Comparison of ENCODE assay signal across 32 cellular contexts in genomic region chr6:145948328-145948727, GRCh38. TPM values are rescaled to one million over a fixed set of nuclear protein-coding genes. Genes with fewer than 3 reads are reported as not detected.
DNase-seq lines count a peak whose midpoint lies in the region; ATAC-seq, FAIRE-seq and TF ChIP-seq lines count a peak whose summit lies in the region.
"Had no signal": no experiment of that assay in that cellular context is flagged by ENCODE, and none has a peak within 500 bp of the region (broad histone marks: within the 10 kb centered on the region; RNA-seq: fewer than 3 reads in every experiment).

No MANE protein-coding gene starts in this region.

- no peak overlapping the region for H3K9ac ChIP-seq in GM23248
- peak overlapping the region; percentile 25 for H3K9ac ChIP-seq in adipocyte (ENCODE audit: low read length)
- H3K9ac ChIP-seq in Karpas-422 (ENCODE audit: low read length), result no peak overlapping the region
- H3K9ac ChIP-seq: neural progenitor cell had no signal

- H3K36me3 ChIP-seq in GM23248 (ENCODE audit: low read depth) (peaks cover 55% of the 10 kb centered on the region), adipocyte (ENCODE audit: control insufficient read depth, insufficient read depth, low read length, severe bottlenecking) (peaks cover 70% of the 10 kb centered on the region), pancreas (peaks cover 0 to 16% (median 6%) of the 10 kb centered on the region in 3 donors), lower lobe of right lung (peaks cover 91% of the 10 kb centered on the region), Karpas-422 (ENCODE audit: insufficient read depth, low read length) (peaks cover 79% of the 10 kb centered on the region)

- H3K4me1 ChIP-seq in GM23248 (ENCODE audit: insufficient read depth), result peaks cover 9% of the 10 kb centered on the region
- H3K4me1 ChIP-seq in adipocyte (ENCODE audit: control insufficient read depth, insufficient read depth, low read length), result peaks cover 34% of the 10 kb centered on the region
- peaks cover 0 to 11% (median 4%) of the 10 kb centered on the region in 3 donors for H3K4me1 ChIP-seq in pancreas
- H3K4me1 ChIP-seq in lower lobe of right lung, result no peaks in the 10 kb centered on the region
- H3K4me1 ChIP-seq in Karpas-422 (ENCODE audit: low read length), result no peaks in the 10 kb centered on the region
- H3K4me1 ChIP-seq: neural progenitor cell, psoas muscle, thyroid gland had no signal

- H3K79me2 ChIP-seq in GM23248 (ENCODE audit: insufficient read depth), result peaks cover 17% of the 10 kb centered on the region
- H3K79me2 ChIP-seq in Karpas-422 (ENCODE audit: low read length), result peaks cover 58% of the 10 kb centered on the region

- in situ Hi-C loops in GM23248 (cut with MboI), result loop anchor here (25.0 kb wide), 1 partner anchor 589 kb away; the partner anchor contains the start of gene RAB32

- H3K9me2 ChIP-seq in GM23248 (ENCODE audit: insufficient read depth), result no peaks in the 10 kb centered on the region
- no peaks in the 10 kb centered on the region for H3K9me2 ChIP-seq in Karpas-422 (replicated peaks; ENCODE audit: insufficient read depth, low read length)

- H3K9me3 ChIP-seq in GM23248 (ENCODE audit: low read depth) (no peaks in the 10 kb centered on the region), adipocyte (ENCODE audit: control insufficient read depth, low read length) (no peaks in the 10 kb centered on the region), pancreas (no peaks in the 10 kb centered on the region), lower lobe of right lung (no peaks in the 10 kb centered on the region), Karpas-422 (ENCODE audit: low read length) (no peaks in the 10 kb centered on the region)
- H3K9me3 ChIP-seq: psoas muscle, thyroid gland had no signal

- ATAC-seq in pancreas, result peak in 3 of 4 donors; percentile 73 to 84 (median 80)
- no peak for ATAC-seq in lower lobe of right lung
- ATAC-seq: activated CD4-positive, alpha-beta T cell treated with anti-CD3 and anti-CD28 coated beads for 36 hours; activated T-cell treated with anti-CD3 and anti-CD28 coated beads, Interleukin-2, amount 50 U/mL, for 4 hours; esophagus mucosa; heart left ventricle; left ventricle myocardium superior; psoas muscle; stimulated activated naive B cell treated with anti-CD40 and anti-IgM and Interleukin-4, amounts not matched to agents 10 μg/mL and 1 μg/mL and 100 μg/mL, for 72 hours; T-cell had no signal

- H3K4me2 ChIP-seq in GM23248 (ENCODE audit: unreplicated experiment) (no peak overlapping the region), Karpas-422 (ENCODE audit: low read depth, low read length, poor library complexity, severe bottlenecking) (no peak overlapping the region)
- H3K4me2 ChIP-seq: neural progenitor cell had no signal

- no peak for TF ChIP-seq CTCF in fibroblast of mammary gland (conservative IDR thresholded peaks at IDR 0.05; ENCODE audit: control insufficient read depth, insufficient read depth, low read depth, low read length)
- TF ChIP-seq CTCF in pancreas (IDR thresholded peaks at IDR 0.05), result no peak
- no peak for TF ChIP-seq CTCF in lower lobe of right lung (IDR thresholded peaks at IDR 0.05)

- no peak overlapping the region for H3K4me3 ChIP-seq in GM23248
- H3K4me3 ChIP-seq in adipocyte (ENCODE audit: low read length), result peak overlapping the region; percentile 32
- H3K4me3 ChIP-seq in fibroblast of mammary gland (ENCODE audit: control insufficient read depth, low read depth, low read length), result no peak overlapping the region
- no peak overlapping the region for H3K4me3 ChIP-seq in pancreas
- H3K4me3 ChIP-seq in lower lobe of right lung, result no peak overlapping the region
- no peak overlapping the region for H3K4me3 ChIP-seq in Karpas-422 (ENCODE audit: low read length)
- H3K4me3 ChIP-seq: heart left ventricle, neural progenitor cell, psoas muscle, thyroid gland had no signal

- H3F3A ChIP-seq in GM23248 (ENCODE audit: insufficient read depth), result no peaks in the 10 kb centered on the region

- intact Hi-C loops in pancreas (cut with DNase I), result no loop called here
- intact Hi-C loops in lower lobe of right lung (cut with DNase I), result no loop called here

- H4K20me1 ChIP-seq in GM23248 (ENCODE audit: insufficient read depth), result no peaks in the 10 kb centered on the region
- no peaks in the 10 kb centered on the region for H4K20me1 ChIP-seq in Karpas-422 (ENCODE audit: insufficient read depth, low read depth, low read length)

- no peak overlapping the region for H3K27ac ChIP-seq in GM23248
- H3K27ac ChIP-seq in pancreas, result peak overlapping the region in 2 of 4 donors; percentile 23 to 30
- no peak overlapping the region for H3K27ac ChIP-seq in lower lobe of right lung
- H3K27ac ChIP-seq in Karpas-422 (ENCODE audit: low read length), result no peak overlapping the region
- H3K27ac ChIP-seq: heart left ventricle, neural progenitor cell, psoas muscle, thyroid gland had no signal

- H2AFZ ChIP-seq in GM23248, result no peak overlapping the region
- no peak overlapping the region for H2AFZ ChIP-seq in Karpas-422 (ENCODE audit: low read length)
- H2AFZ ChIP-seq: neural progenitor cell had no signal

- no peaks in the 10 kb centered on the region for H3K27me3 ChIP-seq in GM23248 (replicated peaks; ENCODE audit: insufficient read depth)
- no peaks in the 10 kb centered on the region for H3K27me3 ChIP-seq in adipocyte (replicated peaks; ENCODE audit: control insufficient read depth, insufficient read depth, low read length)
- no peaks in the 10 kb centered on the region for H3K27me3 ChIP-seq in pancreas
- no peaks in the 10 kb centered on the region for H3K27me3 ChIP-seq in lower lobe of right lung (ENCODE audit: low read depth)
- H3K27me3 ChIP-seq in Karpas-422 (ENCODE audit: low read length), result no peaks in the 10 kb centered on the region
- H3K27me3 ChIP-seq: heart left ventricle, neural progenitor cell, thyroid gland had no signal

- DNase-seq in GM23248 (peak; percentile 51), adipocyte (ENCODE audit: low read depth) (peak; percentile 60), fibroblast of mammary gland (ENCODE audit: low read depth) (peak; percentile 47), pancreas (no peak), lower lobe of right lung (no peak), Karpas-422 (no peak), hippocampal formation (lab: John Stamatoyannopoulos, UW) (no peak)
- no peak for DNase-seq in activated naive CD4-positive, alpha-beta T cell treated with Interleukin-2 at 50 U/mL for 16 hours
- DNase-seq: activated CD4-positive, alpha-beta T cell treated with anti-CD3 and anti-CD28 coated beads for 36 hours; activated naive CD4-positive, alpha-beta T cell treated with anti-CD3 and anti-CD28 coated beads, Interleukin-2, amount 10 ng/mL, durations not matched to agents 7 days and 5 days; activated T-cell treated with anti-CD3 and anti-CD28 coated beads, Interleukin-2, amount 50 U/mL, for 4 hours; aorta; CD4-positive, alpha-beta T cell; DMS153; effector CD4-positive, alpha-beta T cell; GF-D8; H9; heart left ventricle; KBM-7; left ventricle myocardium superior; MV-4-11; NCI-H187; NCI-H2227 treated with DMSO at 0.1 percent for 48 hours; NCI-H774; psoas muscle; SHP77; stimulated activated CD4-positive, alpha-beta T cell treated with anti-CD3 and anti-CD28 coated beads, Interleukin-2, amount 100 ng/mL, for 48 hours; stimulated activated naive B cell treated with anti-CD40 and anti-IgM and Interleukin-4, amounts not matched to agents 10 μg/mL and 1 μg/mL and 100 μg/mL, for 72 hours; T-cell; thyroid gland had no signal

- no peak for FAIRE-seq in pancreas (lab: Jason Lieb, UNC)

RNA-seq across cellular contexts. Expression of gene SHPRH, which starts 15.8 kb away (rescaled TPM):
- total RNA-seq in GM23248 (2014; rRNA removed; shearing (Covaris generic)), result 8.7 and 8.8 TPM in 2 replicates
- 7.7 and 7.9 TPM in 2 replicates for polyA plus RNA-seq in GM23248 (2016; fragmentation: Nextera tagmentation; extraction: Ambion mirVana)
- 10 to 100 TPM in 1 of 6 donors, 1 to 10 TPM in 5; 6.3 to 12.0 (median 8.0) TPM for total RNA-seq in pancreas
- polyA plus RNA-seq in pancreas, result 1 to 10 TPM; 2.7 to 3.5 TPM
- 18.8 TPM for total RNA-seq in lower lobe of right lung
- 32.3 and 45.0 TPM in 2 replicates for total RNA-seq in Karpas-422 (2014; rRNA removed; shearing (Covaris generic); ENCODE audit: low replicate concordance)

Comparison
In these comparisons a context has a peak if more than half of its experiments do, and no peak if none do; other contexts are left out.
1. DNase-seq: peak in GM23248 (single experiment), adipocyte (single experiment) and fibroblast of mammary gland (single experiment); none in pancreas (0 of 6), lower lobe of right lung (single experiment), Karpas-422 (single experiment), hippocampal formation (0 of 2) and activated naive CD4-positive, alpha-beta T cell treated with Interleukin-2 at 50 U/mL for 16 hours (single experiment).
2. ATAC-seq: peak in pancreas (3 of 4); none in lower lobe of right lung (0 of 2).